29 cellular contexts compared by ENCODE assay signal in genomic region chr10:117424789-117425649, GRCh38. TPM values are rescaled to one million over a fixed set of nuclear protein-coding genes. Genes with fewer than 3 reads are reported as not detected.
DNase-seq lines count a peak whose midpoint lies in the region; ATAC-seq and TF ChIP-seq lines count a peak whose summit lies in the region.
"Had no signal": no experiment of that assay in that cellular context is flagged by ENCODE, and none has a peak within 500 bp of the region (broad histone marks: within the 10 kb centered on the region; RNA-seq: fewer than 3 reads in every experiment).

No MANE protein-coding gene starts in this region.

- no peaks in the 10 kb centered on the region for H3K36me3 Mint-ChIP-seq in stimulated activated naive B cell treated with anti-CD40 and anti-IgM and Interleukin-4, amounts not matched to agents 10 μg/mL and 1 μg/mL and 100 μg/mL, for 72 hours
- H3K36me3 Mint-ChIP-seq: activated naive CD4-positive, alpha-beta T cell treated with anti-CD3 and anti-CD28 coated beads, Interleukin-2, amount 10 ng/mL, durations not matched to agents 7 days and 5 days; stimulated activated memory B cell treated with anti-CD40 and anti-IgM and Interleukin-4, amounts not matched to agents 10 μg/mL and 1 μg/mL and 100 μg/mL, for 72 hours had no signal

- TF ChIP-seq CTCF in parathyroid adenoma (IDR thresholded peaks at IDR 0.05) = no peak

- H3K79me2 ChIP-seq in parathyroid adenoma = no peaks in the 10 kb centered on the region

- peak overlapping the region; percentile 26 for H2AFZ ChIP-seq in parathyroid adenoma
- H2AFZ ChIP-seq: PC-9 had no signal

- H3K36me3 ChIP-seq in NT2/D1 (ENCODE audit: insufficient read depth, insufficient read length, low read length) (no peaks in the 10 kb centered on the region), parathyroid adenoma (ENCODE audit: control insufficient read depth, insufficient read depth, low read length) (no peaks in the 10 kb centered on the region)
- H3K36me3 ChIP-seq: lower lobe of right lung, suprapubic skin had no signal

- H3K4me2 ChIP-seq in parathyroid adenoma (ENCODE audit: low read length) = no peak overlapping the region
- H3K4me2 ChIP-seq: KMS-11, PC-9 had no signal

- H3K27ac ChIP-seq in parathyroid adenoma = no peak overlapping the region
- H3K27ac ChIP-seq: 22Rv1, epithelial cell of prostate, KMS-11, lower lobe of right lung, PC-9, suprapubic skin had no signal

- H3K9ac ChIP-seq in NT2/D1 (ENCODE audit: insufficient read length, low read depth) (no peak overlapping the region), parathyroid adenoma (no peak overlapping the region)
- H3K9ac ChIP-seq: KMS-11 had no signal

- no peak overlapping the region for H3K27ac Mint-ChIP-seq in stimulated activated naive B cell treated with anti-CD40 and anti-IgM and Interleukin-4, amounts not matched to agents 10 μg/mL and 1 μg/mL and 100 μg/mL, for 72 hours
- H3K27ac Mint-ChIP-seq: activated B cell treated with CpG ODN at 0.5 μM for 24 hours; activated naive CD4-positive, alpha-beta T cell treated with anti-CD3 and anti-CD28 coated beads, Interleukin-2, amount 10 ng/mL, durations not matched to agents 7 days and 5 days; stimulated activated memory B cell treated with anti-CD40 and anti-IgM and Interleukin-4, amounts not matched to agents 10 μg/mL and 1 μg/mL and 100 μg/mL, for 72 hours had no signal

- H3K4me3 ChIP-seq in NT2/D1 (ENCODE audit: insufficient read length, low read depth) = no peak overlapping the region
- no peak overlapping the region for H3K4me3 ChIP-seq in parathyroid adenoma (ENCODE audit: low read depth, low read length)
- H3K4me3 ChIP-seq: lower lobe of right lung, PC-9, suprapubic skin had no signal

- H3K9me3 Mint-ChIP-seq in stimulated activated naive B cell treated with anti-CD40 and anti-IgM and Interleukin-4, amounts not matched to agents 10 μg/mL and 1 μg/mL and 100 μg/mL, for 72 hours = peaks cover 0 to 3% of the 10 kb centered on the region in 2 donors
- H3K9me3 Mint-ChIP-seq: activated B cell treated with CpG ODN at 0.5 μM for 24 hours; activated naive CD4-positive, alpha-beta T cell treated with anti-CD3 and anti-CD28 coated beads, Interleukin-2, amount 10 ng/mL, durations not matched to agents 7 days and 5 days had no signal

- no peaks in the 10 kb centered on the region for H3K27me3 ChIP-seq in NT2/D1 (ENCODE audit: insufficient read depth, insufficient read length)
- H3K27me3 ChIP-seq in parathyroid adenoma (ENCODE audit: control insufficient read depth, insufficient read depth, low read length) = no peaks in the 10 kb centered on the region
- H3K27me3 ChIP-seq: suprapubic skin had no signal

- ATAC-seq in stimulated activated naive B cell treated with anti-CD40 and anti-IgM and Interleukin-4, amounts not matched to agents 10 μg/mL and 1 μg/mL and 100 μg/mL, for 72 hours (replicated peaks) = no peak
- ATAC-seq: lower lobe of right lung; sciatic nerve; stimulated activated memory B cell treated with anti-CD40 and anti-IgM and Interleukin-4, amounts not matched to agents 10 μg/mL and 1 μg/mL and 100 μg/mL, for 72 hours had no signal

- peaks cover 7 to 10% of the 10 kb centered on the region in 2 donors for H3K27me3 Mint-ChIP-seq in stimulated activated naive B cell treated with anti-CD40 and anti-IgM and Interleukin-4, amounts not matched to agents 10 μg/mL and 1 μg/mL and 100 μg/mL, for 72 hours

- peak; percentile 14 for DNase-seq in DMS53 (lab: John Stamatoyannopoulos, UW)
- no peak for DNase-seq in DMS53 treated with DMSO at 0.1 percent for 48 hours (lab: John Stamatoyannopoulos, UW; ENCODE audit: unreplicated experiment)
- DNase-seq in NT2/D1 (ENCODE audit: low read depth, low spot score) = peak; percentile 32
- DNase-seq in erythroblast (lab: John Stamatoyannopoulos, UW) = peak; percentile 16 to 42
- DNase-seq in NCI-H1048 (lab: John Stamatoyannopoulos, UW) = no peak
- DNase-seq in stimulated activated naive B cell treated with anti-CD40 and anti-IgM and Interleukin-4, amounts not matched to agents 10 μg/mL and 1 μg/mL and 100 μg/mL, for 72 hours = no peak
- no peak for DNase-seq in A172 (ENCODE audit: low spot score)
- DNase-seq: activated B cell treated with CpG ODN at 0.5 μM for 24 hours; activated CD4-positive, alpha-beta T cell treated with anti-CD3 and anti-CD28 coated beads, Interleukin-2, amount 50 U/mL, for 4 hours; activated naive CD4-positive, alpha-beta T cell treated with anti-CD3 and anti-CD28 coated beads, Interleukin-2, amount 10 ng/mL, durations not matched to agents 7 days and 5 days; effector CD4-positive, alpha-beta T cell; EL; lower lobe of right lung; MV-4-11; NCI-H187 treated with DMSO at 0.1 percent for 48 hours; NCI-H524; PC-9; posterior cingulate gyrus; SHP77; stimulated activated CD4-positive, alpha-beta T cell treated with anti-CD3 and anti-CD28 coated beads, Interleukin-12 subunit alpha, Interleukin-12 subunit beta, amount 100 ng/mL, for 4 hours; stimulated activated CD4-positive, alpha-beta T cell treated with anti-CD3 and anti-CD28 coated beads, Interleukin-4, amount 100 ng/mL, for 4 hours had no signal

- H3K4me1 ChIP-seq in NT2/D1 (ENCODE audit: insufficient read depth, insufficient read length) (peaks cover under 1% of the 10 kb centered on the region), parathyroid adenoma (peaks cover 18% of the 10 kb centered on the region)
- H3K4me1 ChIP-seq: lower lobe of right lung, suprapubic skin had no signal

- TF ChIP-seq POLR2A in erythroblast (IDR thresholded peaks at IDR 0.05; ENCODE audit: low read length) = no peak

- H3K4me3 Mint-ChIP-seq in stimulated activated naive B cell treated with anti-CD40 and anti-IgM and Interleukin-4, amounts not matched to agents 10 μg/mL and 1 μg/mL and 100 μg/mL, for 72 hours = no peak overlapping the region
- H3K4me3 Mint-ChIP-seq: activated B cell treated with CpG ODN at 0.5 μM for 24 hours; activated naive CD4-positive, alpha-beta T cell treated with anti-CD3 and anti-CD28 coated beads, Interleukin-2, amount 10 ng/mL, durations not matched to agents 7 days and 5 days; nephron; stimulated activated memory B cell treated with anti-CD40 and anti-IgM and Interleukin-4, amounts not matched to agents 10 μg/mL and 1 μg/mL and 100 μg/mL, for 72 hours had no signal

- H3K4me1 Mint-ChIP-seq in stimulated activated naive B cell treated with anti-CD40 and anti-IgM and Interleukin-4, amounts not matched to agents 10 μg/mL and 1 μg/mL and 100 μg/mL, for 72 hours = peaks cover 0 to 2% of the 10 kb centered on the region in 2 donors
- H3K4me1 Mint-ChIP-seq: activated B cell treated with CpG ODN at 0.5 μM for 24 hours; activated naive CD4-positive, alpha-beta T cell treated with anti-CD3 and anti-CD28 coated beads, Interleukin-2, amount 10 ng/mL, durations not matched to agents 7 days and 5 days; stimulated activated memory B cell treated with anti-CD40 and anti-IgM and Interleukin-4, amounts not matched to agents 10 μg/mL and 1 μg/mL and 100 μg/mL, for 72 hours had no signal

- H3K9me3 ChIP-seq in NT2/D1 (ENCODE audit: insufficient read depth, low read length) (no peaks in the 10 kb centered on the region), parathyroid adenoma (ENCODE audit: control insufficient read depth, low read length) (no peaks in the 10 kb centered on the region)
- H3K9me3 ChIP-seq: lower lobe of right lung, suprapubic skin had no signal

RNA-seq across cellular contexts. Expression of gene PDZD8, which starts 49.8 kb away (rescaled TPM):
- total RNA-seq in A172 (2014; rRNA removed; shearing (Covaris generic)) = 23.9 and 24.8 TPM in 2 replicates

Comparison
In these comparisons a context has a peak if more than half of its experiments do, and no peak if none do; other contexts are left out.
1. DNase-seq: peak in DMS53 (single experiment), NT2/D1 (single experiment) and erythroblast (2 of 2); none in DMS53 treated with DMSO at 0.1 percent for 48 hours (single experiment), NCI-H1048 (single experiment), stimulated activated naive B cell treated with anti-CD40 and anti-IgM and Interleukin-4, amounts not matched to agents 10 μg/mL and 1 μg/mL and 100 μg/mL, for 72 hours (single experiment) and A172 (single experiment).